21 cellular contexts compared by ENCODE assay signal in genomic region chr19:10363789-10364281, GRCh38. TPM values are rescaled to one million over a fixed set of nuclear protein-coding genes. Genes with fewer than 3 reads are reported as not detected.
DNase-seq lines count a peak whose midpoint lies in the region; ATAC-seq, FAIRE-seq and TF ChIP-seq lines count a peak whose summit lies in the region.
"Had no signal": no experiment of that assay in that cellular context is flagged by ENCODE, and none has a peak within 500 bp of the region (broad histone marks: within the 10 kb centered on the region; RNA-seq: fewer than 3 reads in every experiment).

No MANE protein-coding gene starts in this region.

- H3K79me2 ChIP-seq in HepG2 (ENCODE audit: insufficient read depth, low read length), result no peaks in the 10 kb centered on the region

- WGBS in HepG2 (ENCODE audit: low lambda C conversion rate), result 97% methylated on average over 10 of the region's 12 CpGs
- WGBS in right lobe of liver (ENCODE audit: insufficient coverage, low coverage, low lambda C conversion rate, missing lambda C conversion rate), result 96% methylated on average over 3 of the region's 12 CpGs
- WGBS in body of pancreas, 2 donors, result 92 to 95% methylated on average over 8 to 12 of the region's 12 CpGs

- no peak overlapping the region for H2AFZ ChIP-seq in HepG2 (ENCODE audit: low read length)

- H3K27me3 ChIP-seq in HepG2 (ENCODE audit: control insufficient read depth in 1 of 2, insufficient read depth in 2 of 2, low read length in 2 of 2) (no peaks in the 10 kb centered on the region), right lobe of liver (no peaks in the 10 kb centered on the region), body of pancreas (no peaks in the 10 kb centered on the region)
- H3K27me3 ChIP-seq: dorsolateral prefrontal cortex, vagina had no signal

- TF ChIP-seq POLR2A in HepG2 (IDR thresholded peaks at IDR 0.05; ENCODE audit: insufficient read depth in 1 of 2, low read depth in 2 of 2, low read length in 2 of 2) (no peak), right lobe of liver (IDR thresholded peaks at IDR 0.05) (no peak), body of pancreas (IDR thresholded peaks at IDR 0.05) (no peak)

- intact Hi-C loops in HepG2 (cut with micrococcal nuclease; ENCODE audit: unreplicated experiment), result no loop called here
- intact Hi-C loops in right lobe of liver (cut with DNase I), result no loop called here
- intact Hi-C loops in body of pancreas (cut with DNase I), result no loop called here

- H3K9me3 Mint-ChIP-seq in nephron progenitor cell, result peaks cover under 1% of the 10 kb centered on the region
- H3K9me3 Mint-ChIP-seq: activated naive CD8-positive, alpha-beta T cell treated with anti-CD3 and anti-CD28 coated beads, Interleukin-2, amount 10 ng/mL, durations not matched to agents 7 days and 5 days; activated T-cell treated with anti-CD3 and anti-CD28 coated beads, Interleukin-2, amount 50 U/mL, for 72 hours; CD4-positive, CD25-positive, alpha-beta regulatory T cell; mesothelial cell of epicardium had no signal

- no peak for ATAC-seq in HepG2
- no peak for ATAC-seq in right lobe of liver
- no peak for ATAC-seq in body of pancreas
- ATAC-seq in HG02885 (IDR thresholded peaks at IDR 0.05; ENCODE audit: poor library complexity, unreplicated experiment), result no peak
- ATAC-seq in HG03521 (IDR thresholded peaks at IDR 0.05; ENCODE audit: unreplicated experiment), result no peak
- ATAC-seq: psoas muscle had no signal

- H3K9me3 ChIP-seq in HepG2 (ENCODE audit: low read length) (no peaks in the 10 kb centered on the region), right lobe of liver (no peaks in the 10 kb centered on the region), body of pancreas (no peaks in the 10 kb centered on the region)
- H3K9me3 ChIP-seq: psoas muscle, vagina had no signal

- TF ChIP-seq EP300 in HepG2 (IDR thresholded peaks at IDR 0.05; ENCODE audit: low read depth in 2 of 2, low read length in 2 of 2), result no peak
- no peak for TF ChIP-seq EP300 in HepG2 (CRISPR knock-in tag; IDR thresholded peaks at IDR 0.05; ENCODE audit: borderline replicate concordance)

- BruUV-seq in HepG2 (replicated peaks; lab: Mats Ljungman, UMichigan), result no TSS peak

- POLR2A ChIA-PET in HepG2 (lab: Yijun Ruan, JAX), result no interaction called here

- no peak for FAIRE-seq in HepG2 (lab: Jason Lieb, UNC)
- FAIRE-seq: frontal cortex had no signal

- H3K36me3 Mint-ChIP-seq in nephron progenitor cell (ENCODE audit: low read depth), result peaks cover 36% of the 10 kb centered on the region

- H3K4me1 Mint-ChIP-seq in nephron progenitor cell, result no peaks in the 10 kb centered on the region
- H3K4me1 Mint-ChIP-seq: CD4-positive, CD25-positive, alpha-beta regulatory T cell; mesothelial cell of epicardium had no signal

- no peaks in the 10 kb centered on the region for H3K27me3 Mint-ChIP-seq in nephron progenitor cell (ENCODE audit: low read depth, poor library complexity)
- H3K27me3 Mint-ChIP-seq: activated naive CD8-positive, alpha-beta T cell treated with anti-CD3 and anti-CD28 coated beads, Interleukin-2, amount 10 ng/mL, durations not matched to agents 7 days and 5 days; CD4-positive, CD25-positive, alpha-beta regulatory T cell had no signal

- CTCF ChIA-PET in HepG2 (lab: Yijun Ruan, JAX; ENCODE audit: low intra/inter-chr PET ratio, low total read pairs), result no interaction called here

- H3K27ac ChIP-seq in HepG2 (ENCODE audit: extremely low read length, insufficient read depth, low read length) (no peak overlapping the region), right lobe of liver (no peak overlapping the region), body of pancreas (no peak overlapping the region)
- H3K27ac ChIP-seq: psoas muscle, vagina had no signal

- in situ Hi-C loops in HepG2 (cut with HindIII; ENCODE audit: extremely low pct_ligation_motif_present, low pct_unique_long_range_greater_than_20kb), result no loop called here

- H3K4me2 ChIP-seq in HepG2 (ENCODE audit: low read depth, low read length), result no peak overlapping the region
- H3K4me2 ChIP-seq: smooth muscle cell had no signal

- H3K36me3 ChIP-seq in HepG2 (replicated peaks in 1 of 2; ENCODE audit: control insufficient read depth in 1 of 2, insufficient read depth in 2 of 2, low read length in 2 of 2) (peaks cover 26 to 33% of the 10 kb centered on the region in 2 experiments), right lobe of liver (peaks cover 0 to 48% (median 12%) of the 10 kb centered on the region in 4 donors), body of pancreas (replicated peaks in 1 of 2; ENCODE audit: insufficient read depth in 1 of 2, low read depth in 2 of 2) (peaks cover 0 to 37% of the 10 kb centered on the region in 2 donors)

- no peak for TF ChIP-seq RAD21 in HepG2 (CRISPR knock-in tag; IDR thresholded peaks at IDR 0.05)

- DNase-seq in HepG2 (ENCODE audit: low spot score) (no peak), right lobe of liver (no peak), RPMI7951 (ENCODE audit: low read depth) (peak; percentile 60), glomerular visceral epithelial cell (ENCODE audit: extremely low spot score) (peak; percentile 77), body of pancreas (no peak), nephron progenitor cell (no peak)
- DNase-seq: activated naive CD8-positive, alpha-beta T cell treated with anti-CD3 and anti-CD28 coated beads, Interleukin-2, amount 10 ng/mL, durations not matched to agents 7 days and 5 days; activated T-cell treated with anti-CD3 and anti-CD28 coated beads, Interleukin-2, amount 50 U/mL, for 72 hours; CD4-positive, CD25-positive, alpha-beta regulatory T cell; left cardiac atrium; NCI-H2171 treated with DMSO at 0.1 percent for 48 hours; OCI-M1; psoas muscle; stimulated activated CD4-positive, alpha-beta T cell treated with anti-CD3 and anti-CD28 coated beads, Interleukin-4, amount 100 ng/mL, for 24 hours had no signal

- H3K4me3 Mint-ChIP-seq in nephron progenitor cell, result no peak overlapping the region
- H3K4me3 Mint-ChIP-seq: activated naive CD8-positive, alpha-beta T cell treated with anti-CD3 and anti-CD28 coated beads, Interleukin-2, amount 10 ng/mL, durations not matched to agents 7 days and 5 days; activated T-cell treated with anti-CD3 and anti-CD28 coated beads, Interleukin-2, amount 50 U/mL, for 72 hours; mesothelial cell of epicardium had no signal

- H3K4me1 ChIP-seq in HepG2 (ENCODE audit: insufficient read depth, low read length) (no peaks in the 10 kb centered on the region), right lobe of liver (no peaks in the 10 kb centered on the region), body of pancreas (no peaks in the 10 kb centered on the region)
- H3K4me1 ChIP-seq: psoas muscle, vagina had no signal

- H4K20me1 ChIP-seq in HepG2 (ENCODE audit: insufficient read depth, low read length), result no peaks in the 10 kb centered on the region

- H3K4me3 ChIP-seq in HepG2 (replicated peaks in 1 of 3; ENCODE audit: insufficient read depth in 1 of 3, low read depth in 2 of 3, low read length in 3 of 3), result no peak overlapping the region
- H3K4me3 ChIP-seq in right lobe of liver, result no peak overlapping the region
- no peak overlapping the region for H3K4me3 ChIP-seq in body of pancreas
- H3K4me3 ChIP-seq: dorsolateral prefrontal cortex, psoas muscle, smooth muscle cell, vagina had no signal

- no peak for TF ChIP-seq CTCF in HepG2 (CRISPR knock-in tag; IDR thresholded peaks at IDR 0.05)
- TF ChIP-seq CTCF in right lobe of liver (IDR thresholded peaks at IDR 0.05), result no peak
- no peak for TF ChIP-seq CTCF in body of pancreas (IDR thresholded peaks at IDR 0.05)
- TF ChIP-seq CTCF in nephron progenitor cell (IDR thresholded peaks at IDR 0.05), result no peak

- H3K9ac ChIP-seq in HepG2 (ENCODE audit: insufficient read depth, low read depth, low read length), result no peak overlapping the region

- H3K27ac Mint-ChIP-seq in nephron progenitor cell, result no peak overlapping the region
- H3K27ac Mint-ChIP-seq: activated naive CD8-positive, alpha-beta T cell treated with anti-CD3 and anti-CD28 coated beads, Interleukin-2, amount 10 ng/mL, durations not matched to agents 7 days and 5 days; activated T-cell treated with anti-CD3 and anti-CD28 coated beads, Interleukin-2, amount 50 U/mL, for 72 hours; CD4-positive, CD25-positive, alpha-beta regulatory T cell; mesothelial cell of epicardium had no signal

RNA-seq across cellular contexts. Expression of gene TYK2, which starts 16.5 kb away (rescaled TPM):
- total RNA-seq in HepG2 (2016; rRNA removed; fragmentation: Illumina TruSeq; extraction: Trizol), result 39.9 and 60.1 TPM in 2 replicates
- total RNA-seq in HepG2 (2016; cell fraction: cytosol; rRNA removed; fragmentation: Illumina TruSeq; extraction: Trizol; ENCODE audit: low read depth), result 18.1 and 22.9 TPM in 2 replicates
- total RNA-seq in HepG2 (2016; cell fraction: insoluble cytoplasmic fraction; rRNA removed; fragmentation: Illumina TruSeq; extraction: Trizol), result 32.6 and 70.2 TPM in 2 replicates
- total RNA-seq in HepG2 (2016; cell fraction: membrane; rRNA removed; fragmentation: Illumina TruSeq; extraction: Trizol), result 32.1 and 33.4 TPM in 2 replicates
- total RNA-seq in HepG2 (2016; cell fraction: nucleus; rRNA removed; fragmentation: Illumina TruSeq; extraction: Trizol), result 63.1 and 76.4 TPM in 2 replicates
- 38.8 and 40.8 TPM in 2 replicates for polyA plus RNA-seq in HepG2 (2011; rRNA removed)
- polyA plus RNA-seq in HepG2 (2011; cell fraction: cytosol; rRNA removed), result 14.9 and 22.3 TPM in 2 replicates
- 283 and 302 TPM in 2 replicates for polyA plus RNA-seq in HepG2 (2011; cell fraction: nucleus; rRNA removed)
- 37.3 and 46.8 TPM in 2 replicates for polyA plus RNA-seq in HepG2 (2012)
- polyA plus RNA-seq in HepG2 (2016; cell fraction: cytosol; fragmentation: Illumina TruSeq; extraction: Trizol; ENCODE audit: low read depth), result 14.0 and 16.4 TPM in 2 replicates
- polyA plus RNA-seq in HepG2 (2016; cell fraction: insoluble cytoplasmic fraction; fragmentation: Illumina TruSeq; extraction: Trizol; ENCODE audit: low read depth), result 50.3 and 62.5 TPM in 2 replicates
- 32.6 and 34.8 TPM in 2 replicates for polyA plus RNA-seq in HepG2 (2016; cell fraction: membrane; fragmentation: Illumina TruSeq; extraction: Trizol; ENCODE audit: low read depth)
- 231 and 244 TPM in 2 replicates for polyA plus RNA-seq in HepG2 (2016; cell fraction: nucleus; fragmentation: Illumina TruSeq; extraction: Trizol; ENCODE audit: insufficient read depth, low read depth)
- 53.7 and 73.5 TPM in 2 replicates for polyA minus RNA-seq in HepG2 (2011; rRNA and poly(A)+ RNA removed; ENCODE audit: low replicate concordance)
- 20.7 and 22.3 TPM in 2 replicates for polyA minus RNA-seq in HepG2 (2011; cell fraction: cytosol; rRNA and poly(A)+ RNA removed)
- 30.0 and 34.8 TPM in 2 replicates for polyA minus RNA-seq in HepG2 (2011; cell fraction: nucleus; rRNA and poly(A)+ RNA removed)
- total RNA-seq in right lobe of liver, result 100 to 1,000 TPM in 1 of 6 experiments, 10 to 100 TPM in 5; 63.9 to 106 (median 72.9) TPM
- total RNA-seq in RPMI7951 (2014; rRNA removed; shearing (Covaris generic)), result 44.6 and 56.8 TPM in 2 replicates
- total RNA-seq in body of pancreas, result 100 to 1,000 TPM in 1 of 2 donors, 10 to 100 TPM in 1; 72.4 to 168 TPM

RNA-seq across cellular contexts. Expression of gene ICAM3, which starts 24.4 kb away (rescaled TPM):
- 21.0 and 25.1 TPM in 2 replicates for total RNA-seq in HepG2 (2016; rRNA removed; fragmentation: Illumina TruSeq; extraction: Trizol)
- 30.5 and 37.9 TPM in 2 replicates for total RNA-seq in HepG2 (2016; cell fraction: cytosol; rRNA removed; fragmentation: Illumina TruSeq; extraction: Trizol; ENCODE audit: low read depth)
- 19.7 and 23.7 TPM in 2 replicates for total RNA-seq in HepG2 (2016; cell fraction: insoluble cytoplasmic fraction; rRNA removed; fragmentation: Illumina TruSeq; extraction: Trizol)
- total RNA-seq in HepG2 (2016; cell fraction: membrane; rRNA removed; fragmentation: Illumina TruSeq; extraction: Trizol), result 35.4 and 39.7 TPM in 2 replicates
- 6.5 and 9.1 TPM in 2 replicates for total RNA-seq in HepG2 (2016; cell fraction: nucleus; rRNA removed; fragmentation: Illumina TruSeq; extraction: Trizol)
- polyA plus RNA-seq in HepG2 (2011; rRNA removed), result 14.1 and 16.3 TPM in 2 replicates
- 14.0 and 19.9 TPM in 2 replicates for polyA plus RNA-seq in HepG2 (2011; cell fraction: cytosol; rRNA removed)
- 9.0 and 12.6 TPM in 2 replicates for polyA plus RNA-seq in HepG2 (2011; cell fraction: nucleus; rRNA removed)
- 7.0 and 10.0 TPM in 2 replicates for polyA plus RNA-seq in HepG2 (2012)
- 38.1 and 51.4 TPM in 2 replicates for polyA plus RNA-seq in HepG2 (2016; cell fraction: cytosol; fragmentation: Illumina TruSeq; extraction: Trizol; ENCODE audit: low read depth)
- polyA plus RNA-seq in HepG2 (2016; cell fraction: insoluble cytoplasmic fraction; fragmentation: Illumina TruSeq; extraction: Trizol; ENCODE audit: low read depth), result 25.7 and 28.4 TPM in 2 replicates
- 38.5 and 41.1 TPM in 2 replicates for polyA plus RNA-seq in HepG2 (2016; cell fraction: membrane; fragmentation: Illumina TruSeq; extraction: Trizol; ENCODE audit: low read depth)
- 16.9 and 17.0 TPM in 2 replicates for polyA plus RNA-seq in HepG2 (2016; cell fraction: nucleus; fragmentation: Illumina TruSeq; extraction: Trizol; ENCODE audit: insufficient read depth, low read depth)
- 16.1 and 18.5 TPM in 2 replicates for polyA minus RNA-seq in HepG2 (2011; rRNA and poly(A)+ RNA removed; ENCODE audit: low replicate concordance)
- 6.1 and 8.2 TPM in 2 replicates for polyA minus RNA-seq in HepG2 (2011; cell fraction: cytosol; rRNA and poly(A)+ RNA removed)
- polyA minus RNA-seq in HepG2 (2011; cell fraction: nucleus; rRNA and poly(A)+ RNA removed), result 2.4 and 3.5 TPM in 2 replicates
- total RNA-seq in right lobe of liver, result 10 to 100 TPM; 11.4 to 35.5 (median 22.4) TPM
- 16.8 and 21.5 TPM in 2 replicates for total RNA-seq in RPMI7951 (2014; rRNA removed; shearing (Covaris generic))
- total RNA-seq in body of pancreas, result 1 to 10 TPM; 2.1 to 5.9 TPM

RNA-seq across cellular contexts. Expression of gene RAVER1, which starts 30.5 kb away (rescaled TPM):
- total RNA-seq in HepG2 (2016; rRNA removed; fragmentation: Illumina TruSeq; extraction: Trizol), result 7.9 and 17.7 TPM in 2 replicates
- total RNA-seq in HepG2 (2016; cell fraction: cytosol; rRNA removed; fragmentation: Illumina TruSeq; extraction: Trizol; ENCODE audit: low read depth), result 1.7 and 2.4 TPM in 2 replicates
- 9.0 and 15.8 TPM in 2 replicates for total RNA-seq in HepG2 (2016; cell fraction: insoluble cytoplasmic fraction; rRNA removed; fragmentation: Illumina TruSeq; extraction: Trizol)
- total RNA-seq in HepG2 (2016; cell fraction: membrane; rRNA removed; fragmentation: Illumina TruSeq; extraction: Trizol), result 6.6 and 7.1 TPM in 2 replicates
- total RNA-seq in HepG2 (2016; cell fraction: nucleus; rRNA removed; fragmentation: Illumina TruSeq; extraction: Trizol), result 16.3 and 16.5 TPM in 2 replicates
- 3.6 and 4.4 TPM in 2 replicates for polyA plus RNA-seq in HepG2 (2011; rRNA removed)
- polyA plus RNA-seq in HepG2 (2011; cell fraction: cytosol; rRNA removed), result 1.7 and 2.5 TPM in 2 replicates
- 34.1 and 48.6 TPM in 2 replicates for polyA plus RNA-seq in HepG2 (2011; cell fraction: nucleus; rRNA removed)
- 12.1 and 12.9 TPM in 2 replicates for polyA plus RNA-seq in HepG2 (2012)
- 1.3 and 2.1 TPM in 2 replicates for polyA plus RNA-seq in HepG2 (2016; cell fraction: cytosol; fragmentation: Illumina TruSeq; extraction: Trizol; ENCODE audit: low read depth)
- polyA plus RNA-seq in HepG2 (2016; cell fraction: insoluble cytoplasmic fraction; fragmentation: Illumina TruSeq; extraction: Trizol; ENCODE audit: low read depth), result 26.5 and 42.8 TPM in 2 replicates
- 5.1 and 6.9 TPM in 2 replicates for polyA plus RNA-seq in HepG2 (2016; cell fraction: membrane; fragmentation: Illumina TruSeq; extraction: Trizol; ENCODE audit: low read depth)
- polyA plus RNA-seq in HepG2 (2016; cell fraction: nucleus; fragmentation: Illumina TruSeq; extraction: Trizol; ENCODE audit: insufficient read depth, low read depth), result 40.7 and 45.3 TPM in 2 replicates
- 7.6 and 34.8 TPM in 2 replicates for polyA minus RNA-seq in HepG2 (2011; rRNA and poly(A)+ RNA removed; ENCODE audit: low replicate concordance)
- polyA minus RNA-seq in HepG2 (2011; cell fraction: cytosol; rRNA and poly(A)+ RNA removed), result 17.3 and 17.5 TPM in 2 replicates
- 10.9 and 15.5 TPM in 2 replicates for polyA minus RNA-seq in HepG2 (2011; cell fraction: nucleus; rRNA and poly(A)+ RNA removed)
- 1 to 10 TPM; 5.2 to 9.5 (median 7.1) TPM for total RNA-seq in right lobe of liver
- 9.0 and 11.8 TPM in 2 replicates for total RNA-seq in RPMI7951 (2014; rRNA removed; shearing (Covaris generic))
- 10 to 100 TPM in 1 of 2 donors, 1 to 10 TPM in 1; 9.9 to 30.7 TPM for total RNA-seq in body of pancreas

RNA-seq across cellular contexts. Expression of gene CDC37, which starts 39.5 kb away (rescaled TPM):
- total RNA-seq in HepG2 (2016; rRNA removed; fragmentation: Illumina TruSeq; extraction: Trizol), result 134 and 158 TPM in 2 replicates
- 36.6 and 36.7 TPM in 2 replicates for total RNA-seq in HepG2 (2016; cell fraction: cytosol; rRNA removed; fragmentation: Illumina TruSeq; extraction: Trizol; ENCODE audit: low read depth)
- total RNA-seq in HepG2 (2016; cell fraction: insoluble cytoplasmic fraction; rRNA removed; fragmentation: Illumina TruSeq; extraction: Trizol), result 125 and 171 TPM in 2 replicates
- total RNA-seq in HepG2 (2016; cell fraction: membrane; rRNA removed; fragmentation: Illumina TruSeq; extraction: Trizol), result 51.9 and 53.0 TPM in 2 replicates
- 80.1 and 80.2 TPM in 2 replicates for total RNA-seq in HepG2 (2016; cell fraction: nucleus; rRNA removed; fragmentation: Illumina TruSeq; extraction: Trizol)
- 177 and 191 TPM in 2 replicates for polyA plus RNA-seq in HepG2 (2011; rRNA removed)
- polyA plus RNA-seq in HepG2 (2011; cell fraction: cytosol; rRNA removed), result 157 and 211 TPM in 2 replicates
- polyA plus RNA-seq in HepG2 (2011; cell fraction: nucleus; rRNA removed), result 522 and 527 TPM in 2 replicates
- polyA plus RNA-seq in HepG2 (2012), result 89.1 and 94.9 TPM in 2 replicates
- polyA plus RNA-seq in HepG2 (2016; cell fraction: cytosol; fragmentation: Illumina TruSeq; extraction: Trizol; ENCODE audit: low read depth), result 39.2 and 43.2 TPM in 2 replicates
- 161 and 171 TPM in 2 replicates for polyA plus RNA-seq in HepG2 (2016; cell fraction: insoluble cytoplasmic fraction; fragmentation: Illumina TruSeq; extraction: Trizol; ENCODE audit: low read depth)
- 52.6 and 54.0 TPM in 2 replicates for polyA plus RNA-seq in HepG2 (2016; cell fraction: membrane; fragmentation: Illumina TruSeq; extraction: Trizol; ENCODE audit: low read depth)
- polyA plus RNA-seq in HepG2 (2016; cell fraction: nucleus; fragmentation: Illumina TruSeq; extraction: Trizol; ENCODE audit: insufficient read depth, low read depth), result 240 and 249 TPM in 2 replicates
- 90.9 and 144 TPM in 2 replicates for polyA minus RNA-seq in HepG2 (2011; rRNA and poly(A)+ RNA removed; ENCODE audit: low replicate concordance)
- 42.3 and 52.9 TPM in 2 replicates for polyA minus RNA-seq in HepG2 (2011; cell fraction: cytosol; rRNA and poly(A)+ RNA removed)
- polyA minus RNA-seq in HepG2 (2011; cell fraction: nucleus; rRNA and poly(A)+ RNA removed), result 38.0 and 40.4 TPM in 2 replicates
- total RNA-seq in right lobe of liver, result 10 to 100 TPM; 39.6 to 74.9 (median 50.1) TPM
- 89.3 and 107 TPM in 2 replicates for total RNA-seq in RPMI7951 (2014; rRNA removed; shearing (Covaris generic))
- total RNA-seq in body of pancreas, result 100 to 1,000 TPM in 1 of 2 donors, 10 to 100 TPM in 1; 89.7 to 122 TPM

RNA-seq across cellular contexts. Expression of gene FDX2, which starts 48.0 kb away (rescaled TPM):
- 21.0 and 22.6 TPM in 2 replicates for total RNA-seq in HepG2 (2016; rRNA removed; fragmentation: Illumina TruSeq; extraction: Trizol)
- total RNA-seq in HepG2 (2016; cell fraction: cytosol; rRNA removed; fragmentation: Illumina TruSeq; extraction: Trizol; ENCODE audit: low read depth), result 19.4 and 21.0 TPM in 2 replicates
- 19.6 and 21.9 TPM in 2 replicates for total RNA-seq in HepG2 (2016; cell fraction: insoluble cytoplasmic fraction; rRNA removed; fragmentation: Illumina TruSeq; extraction: Trizol)
- total RNA-seq in HepG2 (2016; cell fraction: membrane; rRNA removed; fragmentation: Illumina TruSeq; extraction: Trizol), result 26.6 and 29.0 TPM in 2 replicates
- total RNA-seq in HepG2 (2016; cell fraction: nucleus; rRNA removed; fragmentation: Illumina TruSeq; extraction: Trizol), result 10.0 and 11.9 TPM in 2 replicates
- polyA plus RNA-seq in HepG2 (2011; rRNA removed), result 24.7 and 27.8 TPM in 2 replicates
- 16.9 and 23.1 TPM in 2 replicates for polyA plus RNA-seq in HepG2 (2011; cell fraction: cytosol; rRNA removed)
- polyA plus RNA-seq in HepG2 (2011; cell fraction: nucleus; rRNA removed), result 41.9 and 53.1 TPM in 2 replicates
- polyA plus RNA-seq in HepG2 (2012), result 9.2 and 16.3 TPM in 2 replicates
- 23.2 and 31.5 TPM in 2 replicates for polyA plus RNA-seq in HepG2 (2016; cell fraction: cytosol; fragmentation: Illumina TruSeq; extraction: Trizol; ENCODE audit: low read depth)
- 24.7 and 26.8 TPM in 2 replicates for polyA plus RNA-seq in HepG2 (2016; cell fraction: insoluble cytoplasmic fraction; fragmentation: Illumina TruSeq; extraction: Trizol; ENCODE audit: low read depth)
- polyA plus RNA-seq in HepG2 (2016; cell fraction: membrane; fragmentation: Illumina TruSeq; extraction: Trizol; ENCODE audit: low read depth), result 26.3 and 32.9 TPM in 2 replicates
- polyA plus RNA-seq in HepG2 (2016; cell fraction: nucleus; fragmentation: Illumina TruSeq; extraction: Trizol; ENCODE audit: insufficient read depth, low read depth), result 34.9 and 35.0 TPM in 2 replicates
- polyA minus RNA-seq in HepG2 (2011; rRNA and poly(A)+ RNA removed; ENCODE audit: low replicate concordance), result 15.1 and 48.5 TPM in 2 replicates
- 2.3 and 2.8 TPM in 2 replicates for polyA minus RNA-seq in HepG2 (2011; cell fraction: cytosol; rRNA and poly(A)+ RNA removed)
- 6.7 and 6.8 TPM in 2 replicates for polyA minus RNA-seq in HepG2 (2011; cell fraction: nucleus; rRNA and poly(A)+ RNA removed)
- total RNA-seq in right lobe of liver, result 10 to 100 TPM in 4 of 6 experiments, 1 to 10 TPM in 2; 8.9 to 17.1 (median 10.7) TPM
- 33.0 and 50.1 TPM in 2 replicates for total RNA-seq in RPMI7951 (2014; rRNA removed; shearing (Covaris generic))
- 10 to 100 TPM; 11.2 to 16.8 TPM for total RNA-seq in body of pancreas

Comparison
In these comparisons a context has a peak if more than half of its experiments do, and no peak if none do; other contexts are left out.
1. DNase-seq: peak in RPMI7951 (single experiment) and glomerular visceral epithelial cell (single experiment); none in HepG2 (single experiment), right lobe of liver (0 of 3), body of pancreas (0 of 4) and nephron progenitor cell (single experiment).